1 cellular context compared by ENCODE assay signal in the genomic region with DNA sequence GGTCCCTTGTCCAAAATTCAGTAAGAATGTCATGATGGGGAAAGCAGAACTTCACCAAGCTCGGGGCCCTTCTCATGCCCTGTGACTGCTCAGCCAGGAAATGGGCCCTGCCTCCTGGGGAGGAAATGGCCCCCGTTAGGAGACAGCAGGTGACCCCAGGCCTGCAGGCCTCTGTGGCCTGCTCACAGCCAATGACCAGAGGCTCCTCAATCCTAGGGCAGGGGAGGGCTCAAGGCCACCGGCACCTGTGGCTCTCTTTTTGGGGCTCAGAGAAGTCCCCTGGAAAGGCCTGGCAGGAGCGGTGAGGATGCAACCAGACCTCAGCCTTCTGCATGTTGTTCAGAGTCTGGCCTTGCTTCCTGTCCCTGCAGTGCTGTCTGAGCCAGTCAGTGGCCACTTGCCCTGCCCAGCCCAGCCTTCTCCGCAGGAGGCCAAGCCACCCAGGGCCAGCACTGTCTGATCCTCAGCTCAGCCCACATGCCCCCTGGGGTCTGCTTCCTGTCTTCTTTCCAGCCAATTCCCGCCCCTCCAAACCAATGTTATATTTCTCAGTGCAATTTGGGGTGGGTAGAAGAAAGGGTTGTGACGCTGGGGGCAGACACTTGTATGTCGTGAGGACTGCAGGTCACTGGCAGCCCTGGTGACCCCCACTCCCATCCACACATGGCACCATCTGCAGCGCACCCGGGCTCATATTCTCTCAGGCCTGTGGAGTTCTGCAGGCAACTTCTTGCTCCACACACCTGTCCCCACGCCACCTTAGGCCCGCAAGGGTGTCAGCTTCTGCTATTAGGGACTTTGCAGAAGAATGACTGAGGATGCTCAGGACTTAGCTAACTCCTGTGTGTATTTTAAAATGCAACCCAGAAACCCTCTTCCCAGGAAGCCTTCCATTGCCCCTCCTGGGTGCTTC.
TF ChIP-seq lines count a peak whose summit lies in the region.

No MANE protein-coding gene starts in this region.

TF ChIP-seq in SK-N-SH, 30 proteins besides CTCF, POLR2A, EP300 and RAD21 (continued from another document):
- no peak for TF ChIP-seq NRF1 (IDR thresholded peaks at IDR 0.05; ENCODE audit: low read depth, low read length)
- no peak for TF ChIP-seq JUND (IDR thresholded peaks at IDR 0.05)
- no peak for TF ChIP-seq TEAD4 (IDR thresholded peaks at IDR 0.05; ENCODE audit: borderline replicate concordance, insufficient read depth)
- no peak for TF ChIP-seq REST (IDR thresholded peaks at IDR 0.05; ENCODE audit: low read depth, low read length)
- TF ChIP-seq YY1 (IDR thresholded peaks at IDR 0.05; ENCODE audit: low read depth): no peak
- TF ChIP-seq USF1 (IDR thresholded peaks at IDR 0.05; ENCODE audit: borderline replicate concordance, low read depth): no peak
- TF ChIP-seq TCF12 (IDR thresholded peaks at IDR 0.05): no peak
